In genomic region chr7:34821965-34822558, GRCh38 we compare ENCODE assay signal across 15 cellular contexts.
"Had no signal": no experiment of that assay in that cellular context is flagged by ENCODE, and none has a peak within 500 bp of the region (broad histone marks: within the 10 kb centered on the region; RNA-seq: fewer than 3 reads in every experiment).

No MANE protein-coding gene starts in this region.

- H3K4me3 ChIP-seq: adrenal gland, colonic mucosa, gastrocnemius medialis, left ventricle myocardium inferior, tibial nerve had no signal

- H3K9me3 Mint-ChIP-seq: activated naive CD4-positive, alpha-beta T cell treated with anti-CD3 and anti-CD28 coated beads, Interleukin-2, amount 10 ng/mL, durations not matched to agents 7 days and 5 days; activated T-helper 17 cell treated with anti-CD3 and anti-CD28 coated beads, Interleukin-2, amount 50 U/mL, for 72 hours; memory B cell; stimulated activated effector memory CD8-positive, alpha-beta T cell treated with anti-CD3 and anti-CD28 coated beads, Interleukin-12 subunit alpha, Interleukin-12 subunit beta, amount 100 ng/mL, for 72 hours had no signal

- H3K4me1 Mint-ChIP-seq: activated naive CD4-positive, alpha-beta T cell treated with anti-CD3 and anti-CD28 coated beads, Interleukin-2, amount 10 ng/mL, durations not matched to agents 7 days and 5 days; activated T-helper 17 cell treated with anti-CD3 and anti-CD28 coated beads, Interleukin-2, amount 50 U/mL, for 72 hours; memory B cell; stimulated activated effector memory CD8-positive, alpha-beta T cell treated with anti-CD3 and anti-CD28 coated beads, Interleukin-12 subunit alpha, Interleukin-12 subunit beta, amount 100 ng/mL, for 72 hours had no signal

- H2AFZ ChIP-seq: parathyroid adenoma had no signal

- H3K4me3 Mint-ChIP-seq: activated naive CD4-positive, alpha-beta T cell treated with anti-CD3 and anti-CD28 coated beads, Interleukin-2, amount 10 ng/mL, durations not matched to agents 7 days and 5 days; activated T-helper 17 cell treated with anti-CD3 and anti-CD28 coated beads, Interleukin-2, amount 50 U/mL, for 72 hours; memory B cell; stimulated activated effector memory CD8-positive, alpha-beta T cell treated with anti-CD3 and anti-CD28 coated beads, Interleukin-12 subunit alpha, Interleukin-12 subunit beta, amount 100 ng/mL, for 72 hours had no signal

- H3K27ac Mint-ChIP-seq: activated naive CD4-positive, alpha-beta T cell treated with anti-CD3 and anti-CD28 coated beads, Interleukin-2, amount 10 ng/mL, durations not matched to agents 7 days and 5 days; activated T-helper 17 cell treated with anti-CD3 and anti-CD28 coated beads, Interleukin-2, amount 50 U/mL, for 72 hours; memory B cell; stimulated activated effector memory CD8-positive, alpha-beta T cell treated with anti-CD3 and anti-CD28 coated beads, Interleukin-12 subunit alpha, Interleukin-12 subunit beta, amount 100 ng/mL, for 72 hours had no signal

- H3K9me3 ChIP-seq: adrenal gland, colonic mucosa, gastrocnemius medialis, tibial nerve had no signal

- H3K27me3 ChIP-seq: adrenal gland, colonic mucosa, gastrocnemius medialis, tibial nerve had no signal

- H3K79me2 ChIP-seq: parathyroid adenoma had no signal

- H3K36me3 Mint-ChIP-seq: activated naive CD4-positive, alpha-beta T cell treated with anti-CD3 and anti-CD28 coated beads, Interleukin-2, amount 10 ng/mL, durations not matched to agents 7 days and 5 days; memory B cell; stimulated activated effector memory CD8-positive, alpha-beta T cell treated with anti-CD3 and anti-CD28 coated beads, Interleukin-12 subunit alpha, Interleukin-12 subunit beta, amount 100 ng/mL, for 72 hours had no signal

- ATAC-seq: activated T-helper 17 cell treated with anti-CD3 and anti-CD28 coated beads, Interleukin-2, amount 50 U/mL, for 72 hours; gastrocnemius medialis; stimulated activated effector memory CD8-positive, alpha-beta T cell treated with anti-CD3 and anti-CD28 coated beads, Interleukin-12 subunit alpha, Interleukin-12 subunit beta, amount 100 ng/mL, for 72 hours had no signal

- H3K27me3 Mint-ChIP-seq: activated naive CD4-positive, alpha-beta T cell treated with anti-CD3 and anti-CD28 coated beads, Interleukin-2, amount 10 ng/mL, durations not matched to agents 7 days and 5 days had no signal

- H3K4me1 ChIP-seq: adrenal gland, colonic mucosa, gastrocnemius medialis, left ventricle myocardium inferior, parathyroid adenoma, tibial nerve had no signal

- DNase-seq: activated CD4-positive, alpha-beta T cell treated with anti-CD3 and anti-CD28 coated beads for 4 hours; activated naive CD4-positive, alpha-beta T cell treated with anti-CD3 and anti-CD28 coated beads, Interleukin-2, amount 10 ng/mL, durations not matched to agents 7 days and 5 days; activated T-cell treated with anti-CD3 and anti-CD28 coated beads for 4 hours; adrenal gland; colonic mucosa; gastrocnemius medialis; left ventricle myocardium inferior; retina; T-helper 1 cell; WERI-Rb-1 had no signal

- H3K27ac ChIP-seq: adrenal gland, colonic mucosa, gastrocnemius medialis, left ventricle myocardium inferior, parathyroid adenoma, tibial nerve, WERI-Rb-1 had no signal

- H3K36me3 ChIP-seq: adrenal gland, colonic mucosa, gastrocnemius medialis, left ventricle myocardium inferior, tibial nerve, WERI-Rb-1 had no signal

- H3K9ac ChIP-seq: parathyroid adenoma had no signal
